ENCODE assay signal across 22 cellular contexts in the genomic region with DNA sequence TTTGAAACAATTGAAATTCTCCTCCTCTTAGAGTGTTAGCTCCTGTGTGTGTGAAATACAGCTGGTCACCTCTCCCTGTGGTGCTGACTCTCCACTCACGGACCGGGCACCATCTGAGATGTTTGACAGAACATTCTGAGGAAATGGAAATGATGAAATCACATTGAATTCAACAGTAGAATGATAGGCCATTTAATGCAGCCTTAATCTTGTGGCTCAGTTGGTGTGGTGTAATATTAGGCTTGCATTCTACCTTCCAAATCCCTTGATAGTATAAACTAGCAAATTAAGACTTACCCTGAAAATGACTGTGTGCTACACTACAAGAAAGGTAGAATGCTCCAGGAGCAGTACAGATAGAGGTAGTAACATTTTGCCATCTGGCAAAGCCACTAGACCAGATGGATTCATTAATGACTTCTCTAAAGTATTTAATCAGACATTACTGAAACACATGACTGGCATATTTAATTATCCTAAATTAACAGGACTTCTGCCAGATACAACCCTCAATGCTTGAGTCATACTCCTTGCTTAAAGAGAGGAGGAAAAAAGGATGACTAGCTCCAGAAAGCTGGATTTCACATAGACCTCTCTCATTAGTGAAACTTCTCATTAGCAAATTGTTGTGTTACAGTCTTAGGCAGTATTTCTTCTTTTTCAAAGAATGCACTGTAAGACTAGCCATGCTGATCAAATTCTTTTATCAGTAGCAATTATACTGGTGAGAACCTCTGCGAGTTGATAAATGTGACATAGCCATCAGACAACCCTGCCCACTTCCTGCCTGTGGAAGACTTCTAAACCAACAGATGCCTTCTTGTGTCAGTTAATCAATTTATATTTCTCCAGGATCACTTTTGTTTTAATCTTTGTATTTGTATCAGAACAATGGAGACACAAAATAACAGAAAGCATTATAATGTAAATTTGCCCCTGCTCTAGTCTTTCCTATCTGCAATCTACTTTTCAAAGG.
DNase-seq lines count a peak whose midpoint lies in the region; ATAC-seq and TF ChIP-seq lines count a peak whose summit lies in the region.
"Had no signal": no experiment of that assay in that cellular context is flagged by ENCODE, and none has a peak within 500 bp of the region (broad histone marks: within the 10 kb centered on the region; RNA-seq: fewer than 3 reads in every experiment).

No MANE protein-coding gene starts in this region.

- H3K36me3 ChIP-seq in BE2C (no peaks in the 10 kb centered on the region), OCI-LY7 (ENCODE audit: insufficient read depth, low read length) (peaks cover 98% of the 10 kb centered on the region)
- H3K36me3 ChIP-seq: breast epithelium, esophagus muscularis mucosa, heart left ventricle, ovary, uterus had no signal

- ATAC-seq in GM19463 (IDR thresholded peaks at IDR 0.05; ENCODE audit: unreplicated experiment): no peak
- ATAC-seq: heart left ventricle, PC-3 had no signal

- H3K27me3 ChIP-seq in BE2C: no peaks in the 10 kb centered on the region
- H3K27me3 ChIP-seq: breast epithelium, esophagus muscularis mucosa, heart left ventricle, ovary, uterus had no signal

- no peak overlapping the region for H3K4me2 ChIP-seq in OCI-LY7 (ENCODE audit: low read length)

- H3K9me2 ChIP-seq in OCI-LY7 (ENCODE audit: insufficient read depth, low read length): no peaks in the 10 kb centered on the region

- POLR2A ChIA-PET in OCI-LY7 (lab: Charles Lee): interaction anchor here (0.6 kb wide), 1 partner anchor 1520 kb away, joined by 3 read pairs; no protein-coding TSS in a partner anchor

- H4K20me1 ChIP-seq in OCI-LY7 (ENCODE audit: insufficient read depth, low read length): no peaks in the 10 kb centered on the region; the same call in 1 of the 2 replicates

- no peak for TF ChIP-seq CTCF in BE2C (IDR thresholded peaks at IDR 0.05; ENCODE audit: low read depth, low read length)
- TF ChIP-seq CTCF in epithelial cell of esophagus (IDR thresholded peaks at IDR 0.05; ENCODE audit: insufficient read depth, low read depth, low read length, missing control alignments): no peak
- TF ChIP-seq CTCF in OCI-LY7 (conservative IDR thresholded peaks at IDR 0.05; ENCODE audit: low read length): no peak

- peaks cover 30% of the 10 kb centered on the region for H3K4me1 ChIP-seq in BE2C
- no peaks in the 10 kb centered on the region for H3K4me1 ChIP-seq in OCI-LY7 (ENCODE audit: insufficient read depth, low read length, poor library complexity, severe bottlenecking)
- H3K4me1 ChIP-seq: breast epithelium, esophagus muscularis mucosa, heart left ventricle, uterus had no signal

- no peak overlapping the region for H3K27ac ChIP-seq in OCI-LY7 (ENCODE audit: low read depth, low read length, poor library complexity, severe bottlenecking)
- H3K27ac ChIP-seq: breast epithelium, esophagus muscularis mucosa, heart left ventricle, ovary, SK-N-MC, uterus had no signal

- BruUV-seq in OCI-LY7 (replicated peaks; lab: Mats Ljungman, UMichigan): no TSS peak

- DNase-seq in BE2C (peak; percentile 50), M059J (ENCODE audit: low read depth) (peak; percentile 24), RPMI7951 (ENCODE audit: low read depth) (peak; percentile 19), epithelial cell of esophagus (ENCODE audit: low read depth) (peak; percentile 32), NCI-H187 treated with DMSO at 0.1 percent for 48 hours (lab: John Stamatoyannopoulos, UW) (no peak), NCI-H345 treated with DMSO at 0.1 percent for 48 hours (lab: John Stamatoyannopoulos, UW; ENCODE audit: unreplicated experiment) (no peak), OCI-LY7 (ENCODE audit: low spot score) (no peak)
- DNase-seq: activated CD4-positive, alpha-beta T cell treated with anti-CD3 and anti-CD28 coated beads, Interleukin-2, amount 50 U/mL, for 1 hour; activated naive CD4-positive, alpha-beta T cell treated with anti-CD3 and anti-CD28 coated beads, Interleukin-2, amount 10 ng/mL, durations not matched to agents 7 days and 5 days; heart left ventricle; IMR-90; naive B cell; NCI-H1048; ovary; PC-3; stimulated activated CD4-positive, alpha-beta T cell treated with anti-CD3 and anti-CD28 coated beads, Interleukin-4, amount 100 ng/mL, for 1 hour; uterus had no signal

- intact Hi-C loops in OCI-LY7 (cut with micrococcal nuclease; ENCODE audit: unreplicated experiment): no loop called here

- peaks cover 97% of the 10 kb centered on the region for H3K79me2 ChIP-seq in OCI-LY7 (ENCODE audit: insufficient read depth, low read depth, low read length)

- no peaks in the 10 kb centered on the region for H3K9me3 ChIP-seq in BE2C
- peaks cover 17% of the 10 kb centered on the region for H3K9me3 ChIP-seq in OCI-LY7 (ENCODE audit: low read length)
- H3K9me3 ChIP-seq: breast epithelium, ovary, uterus had no signal

- peak overlapping the region; percentile 8 for H3K4me3 ChIP-seq in BE2C (ENCODE audit: low read depth, low read length)
- no peak overlapping the region for H3K4me3 ChIP-seq in epithelial cell of esophagus (ENCODE audit: low read length)
- no peak overlapping the region for H3K4me3 ChIP-seq in OCI-LY7 (ENCODE audit: low read depth, low read length, poor library complexity, severe bottlenecking)
- H3K4me3 ChIP-seq: breast epithelium, esophagus muscularis mucosa, heart left ventricle, lung, ovary, SK-N-MC, uterus had no signal

- no peak overlapping the region for H2AFZ ChIP-seq in OCI-LY7 (ENCODE audit: low read length)

- CTCF ChIA-PET in OCI-LY7 (lab: Charles Lee; ENCODE audit: unreplicated experiment): no interaction called here

Comparison
In these comparisons a context has a peak if more than half of its experiments do, and no peak if none do; other contexts are left out.
1. DNase-seq: peak in BE2C (single experiment), M059J (single experiment), RPMI7951 (single experiment) and epithelial cell of esophagus (single experiment); none in NCI-H187 treated with DMSO at 0.1 percent for 48 hours (single experiment), NCI-H345 treated with DMSO at 0.1 percent for 48 hours (single experiment) and OCI-LY7 (single experiment).